1 cellular context compared by ENCODE assay signal in the genomic region with DNA sequence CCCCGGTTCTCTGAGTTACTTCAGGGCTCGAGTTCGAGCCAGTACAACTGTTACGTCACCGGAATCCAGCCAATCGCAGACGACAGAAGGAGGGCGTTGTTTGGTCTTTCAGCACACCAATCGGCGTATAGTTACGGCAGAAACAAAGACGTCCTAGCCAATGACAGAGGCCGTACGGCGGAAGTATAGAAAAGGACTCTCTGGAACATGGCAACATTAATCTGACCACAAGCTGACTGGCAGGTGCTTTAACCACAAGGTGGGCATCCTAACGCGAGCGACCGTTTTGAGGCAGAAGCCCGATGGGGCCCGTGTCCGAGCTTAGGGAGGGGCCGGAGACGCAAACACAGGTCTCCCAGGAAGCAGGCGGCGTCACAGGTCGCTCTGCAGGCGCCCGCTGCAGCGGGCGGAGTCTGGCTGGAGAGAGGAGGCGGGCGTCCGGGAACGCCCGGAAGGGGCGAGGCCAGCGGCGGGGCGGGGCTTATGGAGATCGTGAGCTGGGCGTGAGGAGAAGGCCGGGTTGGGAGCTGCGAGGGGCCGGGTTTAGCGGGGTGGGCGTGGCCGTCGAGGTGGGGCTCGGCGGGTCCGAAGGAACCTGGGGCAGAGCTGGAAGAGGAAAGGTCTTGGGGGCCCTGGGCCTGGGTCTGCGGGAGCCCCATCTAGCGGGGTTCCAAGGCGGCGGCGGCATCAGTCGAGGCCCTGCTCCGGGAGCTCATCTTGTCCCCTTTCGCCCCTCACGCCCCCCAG.
TF ChIP-seq lines count a peak whose summit lies in the region.

TSS of gene MOSPD3 (plus strand) at position 558 of the 747 bp plus-strand sequence. CDS start 252 bp downstream, outside the sequence.

TF ChIP-seq in HEK293, 187 proteins besides CTCF, POLR2A, EP300 and RAD21 (continued from another document and continues in another):
- TF ChIP-seq PRDM10 (tag by site-specific recombination; IDR thresholded peaks at IDR 0.05), result no peak
- TF ChIP-seq ZNF335 (tag by site-specific recombination; conservative IDR thresholded peaks at IDR 0.05), result peak; percentile 98
- TF ChIP-seq WT1 (tag by site-specific recombination; IDR thresholded peaks at IDR 0.05), result no peak
- no peak for TF ChIP-seq ZNF112 (tag by site-specific recombination; IDR thresholded peaks at IDR 0.05)
- TF ChIP-seq, protein P1, sequence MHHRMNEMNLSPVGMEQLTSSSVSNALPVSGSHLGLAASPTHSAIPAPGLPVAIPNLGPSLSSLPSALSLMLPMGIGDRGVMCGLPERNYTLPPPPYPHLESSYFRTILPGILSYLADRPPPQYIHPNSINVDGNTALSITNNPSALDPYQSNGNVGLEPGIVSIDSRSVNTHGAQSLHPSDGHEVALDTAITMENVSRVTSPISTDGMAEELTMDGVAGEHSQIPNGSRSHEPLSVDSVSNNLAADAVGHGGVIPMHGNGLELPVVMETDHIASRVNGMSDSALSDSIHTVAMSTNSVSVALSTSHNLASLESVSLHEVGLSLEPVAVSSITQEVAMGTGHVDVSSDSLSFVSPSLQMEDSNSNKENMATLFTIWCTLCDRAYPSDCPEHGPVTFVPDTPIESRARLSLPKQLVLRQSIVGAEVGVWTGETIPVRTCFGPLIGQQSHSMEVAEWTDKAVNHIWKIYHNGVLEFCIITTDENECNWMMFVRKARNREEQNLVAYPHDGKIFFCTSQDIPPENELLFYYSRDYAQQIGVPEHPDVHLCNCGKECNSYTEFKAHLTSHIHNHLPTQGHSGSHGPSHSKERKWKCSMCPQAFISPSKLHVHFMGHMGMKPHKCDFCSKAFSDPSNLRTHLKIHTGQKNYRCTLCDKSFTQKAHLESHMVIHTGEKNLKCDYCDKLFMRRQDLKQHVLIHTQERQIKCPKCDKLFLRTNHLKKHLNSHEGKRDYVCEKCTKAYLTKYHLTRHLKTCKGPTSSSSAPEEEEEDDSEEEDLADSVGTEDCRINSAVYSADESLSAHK (tag by site-specific recombination; IDR thresholded peaks at IDR 0.05), result no peak
- TF ChIP-seq ZXDB (tag by site-specific recombination; IDR thresholded peaks at IDR 0.05), result 0 out of 2 replicates have a peak, but pooled peaks have one; percentile 36
- TF ChIP-seq ZBTB7A (tag by site-specific recombination; IDR thresholded peaks at IDR 0.05; ENCODE audit: low read depth), result peak; percentile 63
- TF ChIP-seq MZF1 (tag by site-specific recombination; IDR thresholded peaks at IDR 0.05; ENCODE audit: borderline replicate concordance), result no peak
- TF ChIP-seq REST (tag by site-specific recombination; IDR thresholded peaks at IDR 0.05), result no peak
- no peak for TF ChIP-seq ZNF354C (tag by site-specific recombination; IDR thresholded peaks at IDR 0.05; ENCODE audit: borderline replicate concordance, low read depth)
- TF ChIP-seq IKZF3 (tag by site-specific recombination; IDR thresholded peaks at IDR 0.05), result no peak
- no peak for TF ChIP-seq ZNF776 (tag by site-specific recombination; IDR thresholded peaks at IDR 0.05; ENCODE audit: borderline replicate concordance)
- no peak for TF ChIP-seq ZNF133 (tag by site-specific recombination; IDR thresholded peaks at IDR 0.05)
- peak; percentile 35; the same call in 1 of the 2 replicates for TF ChIP-seq SP7 (tag by site-specific recombination; IDR thresholded peaks at IDR 0.05)
- TF ChIP-seq ZNF76 (tag by site-specific recombination; IDR thresholded peaks at IDR 0.05; ENCODE audit: borderline replicate concordance, low read depth), result no peak
- TF ChIP-seq ZSCAN30 (tag by site-specific recombination; IDR thresholded peaks at IDR 0.05), result no peak
- TF ChIP-seq MYNN (tag by site-specific recombination; IDR thresholded peaks at IDR 0.05; ENCODE audit: borderline replicate concordance), result no peak
- TF ChIP-seq ZNF280D (tag by site-specific recombination; IDR thresholded peaks at IDR 0.05), result no peak
- no peak for TF ChIP-seq ZBTB48 (tag by site-specific recombination; IDR thresholded peaks at IDR 0.05)
- no peak; the same call in 1 of the 2 replicates for TF ChIP-seq ZBTB17 (tag by site-specific recombination; IDR thresholded peaks at IDR 0.05)
- TF ChIP-seq ZNF184 (tag by site-specific recombination; IDR thresholded peaks at IDR 0.05), result no peak
- peak; percentile 60; the same call in 1 of the 2 replicates for TF ChIP-seq ZNF449 (tag by site-specific recombination; IDR thresholded peaks at IDR 0.05)
- TF ChIP-seq ZNF211 (tag by site-specific recombination; IDR thresholded peaks at IDR 0.05; ENCODE audit: low read depth), result no peak
- no peak for TF ChIP-seq ZNF664 (tag by site-specific recombination; IDR thresholded peaks at IDR 0.05)
- TF ChIP-seq, protein P2, sequence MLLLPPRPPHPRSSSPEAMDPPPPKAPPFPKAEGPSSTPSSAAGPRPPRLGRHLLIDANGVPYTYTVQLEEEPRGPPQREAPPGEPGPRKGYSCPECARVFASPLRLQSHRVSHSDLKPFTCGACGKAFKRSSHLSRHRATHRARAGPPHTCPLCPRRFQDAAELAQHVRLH (tag by site-specific recombination; IDR thresholded peaks at IDR 0.05), result no peak
- TF ChIP-seq, protein P3, sequence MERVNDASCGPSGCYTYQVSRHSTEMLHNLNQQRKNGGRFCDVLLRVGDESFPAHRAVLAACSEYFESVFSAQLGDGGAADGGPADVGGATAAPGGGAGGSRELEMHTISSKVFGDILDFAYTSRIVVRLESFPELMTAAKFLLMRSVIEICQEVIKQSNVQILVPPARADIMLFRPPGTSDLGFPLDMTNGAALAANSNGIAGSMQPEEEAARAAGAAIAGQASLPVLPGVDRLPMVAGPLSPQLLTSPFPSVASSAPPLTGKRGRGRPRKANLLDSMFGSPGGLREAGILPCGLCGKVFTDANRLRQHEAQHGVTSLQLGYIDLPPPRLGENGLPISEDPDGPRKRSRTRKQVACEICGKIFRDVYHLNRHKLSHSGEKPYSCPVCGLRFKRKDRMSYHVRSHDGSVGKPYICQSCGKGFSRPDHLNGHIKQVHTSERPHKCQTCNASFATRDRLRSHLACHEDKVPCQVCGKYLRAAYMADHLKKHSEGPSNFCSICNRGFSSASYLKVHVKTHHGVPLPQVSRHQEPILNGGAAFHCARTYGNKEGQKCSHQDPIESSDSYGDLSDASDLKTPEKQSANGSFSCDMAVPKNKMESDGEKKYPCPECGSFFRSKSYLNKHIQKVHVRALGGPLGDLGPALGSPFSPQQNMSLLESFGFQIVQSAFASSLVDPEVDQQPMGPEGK (tag by site-specific recombination; IDR thresholded peaks at IDR 0.05), result no peak; the same call in 1 of the 2 replicates
- no peak for TF ChIP-seq ZNF341 (tag by site-specific recombination; IDR thresholded peaks at IDR 0.05; ENCODE audit: low read depth)
- no peak for TF ChIP-seq HOXC10 (CRISPR knock-in tag; IDR thresholded peaks at IDR 0.05)
- no peak for TF ChIP-seq ZNF223 (tag by site-specific recombination; IDR thresholded peaks at IDR 0.05)
- TF ChIP-seq, protein P4, sequence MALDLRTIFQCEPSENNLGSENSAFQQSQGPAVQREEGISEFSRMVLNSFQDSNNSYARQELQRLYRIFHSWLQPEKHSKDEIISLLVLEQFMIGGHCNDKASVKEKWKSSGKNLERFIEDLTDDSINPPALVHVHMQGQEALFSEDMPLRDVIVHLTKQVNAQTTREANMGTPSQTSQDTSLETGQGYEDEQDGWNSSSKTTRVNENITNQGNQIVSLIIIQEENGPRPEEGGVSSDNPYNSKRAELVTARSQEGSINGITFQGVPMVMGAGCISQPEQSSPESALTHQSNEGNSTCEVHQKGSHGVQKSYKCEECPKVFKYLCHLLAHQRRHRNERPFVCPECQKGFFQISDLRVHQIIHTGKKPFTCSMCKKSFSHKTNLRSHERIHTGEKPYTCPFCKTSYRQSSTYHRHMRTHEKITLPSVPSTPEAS (tag by site-specific recombination; IDR thresholded peaks at IDR 0.05), result no peak
- peak; percentile 64; the same call in 1 of the 2 replicates for TF ChIP-seq ZEB2 (tag by site-specific recombination; IDR thresholded peaks at IDR 0.05)
- TF ChIP-seq, protein P5, sequence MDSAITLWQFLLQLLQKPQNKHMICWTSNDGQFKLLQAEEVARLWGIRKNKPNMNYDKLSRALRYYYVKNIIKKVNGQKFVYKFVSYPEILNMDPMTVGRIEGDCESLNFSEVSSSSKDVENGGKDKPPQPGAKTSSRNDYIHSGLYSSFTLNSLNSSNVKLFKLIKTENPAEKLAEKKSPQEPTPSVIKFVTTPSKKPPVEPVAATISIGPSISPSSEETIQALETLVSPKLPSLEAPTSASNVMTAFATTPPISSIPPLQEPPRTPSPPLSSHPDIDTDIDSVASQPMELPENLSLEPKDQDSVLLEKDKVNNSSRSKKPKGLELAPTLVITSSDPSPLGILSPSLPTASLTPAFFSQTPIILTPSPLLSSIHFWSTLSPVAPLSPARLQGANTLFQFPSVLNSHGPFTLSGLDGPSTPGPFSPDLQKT (IDR thresholded peaks at IDR 0.05; ENCODE audit: borderline replicate concordance, low read depth, low read length), result 0 out of 2 replicates have a peak, but pooled peaks have one; percentile 42
- TF ChIP-seq TCF7L2 (IDR thresholded peaks at IDR 0.05; ENCODE audit: borderline replicate concordance, low read depth, low read length), result peak; percentile 37; the same call in 1 of the 2 replicates
- no peak for TF ChIP-seq ZNF830 (tag by site-specific recombination; IDR thresholded peaks at IDR 0.05; ENCODE audit: low read depth)
- no peak for TF ChIP-seq ZNF544 (tag by site-specific recombination; IDR thresholded peaks at IDR 0.05)
- no peak for TF ChIP-seq ZNF24 (tag by site-specific recombination; IDR thresholded peaks at IDR 0.05)
